ENCODE assay signal across 19 cellular contexts in the genomic region with DNA sequence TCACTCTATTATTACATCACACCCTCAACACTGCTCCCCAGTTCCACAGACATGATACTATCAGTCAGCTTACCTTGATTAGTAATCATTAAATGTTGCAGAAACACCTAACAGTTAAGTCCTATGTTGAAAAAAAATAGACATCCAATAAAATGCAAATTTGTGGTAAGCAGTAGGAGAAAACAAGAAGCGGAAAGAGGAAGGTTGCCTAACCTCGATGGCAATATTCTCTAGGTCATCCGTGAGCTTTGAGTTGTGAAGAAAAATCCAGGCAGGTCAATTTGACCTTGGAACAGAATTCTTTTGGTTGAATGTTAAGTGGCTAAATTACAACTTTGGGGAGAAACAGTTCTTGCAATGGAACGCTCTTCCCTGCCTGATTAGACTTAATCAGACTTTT.
DNase-seq lines count a peak whose midpoint lies in the region; ATAC-seq and TF ChIP-seq lines count a peak whose summit lies in the region.
"Had no signal": no experiment of that assay in that cellular context is flagged by ENCODE, and none has a peak within 500 bp of the region (broad histone marks: within the 10 kb centered on the region; RNA-seq: fewer than 3 reads in every experiment).

No MANE protein-coding gene starts in this region.

- TF ChIP-seq CTCF in brain (conservative IDR thresholded peaks at IDR 0.05), result no peak

- H3K4me3 Mint-ChIP-seq in brain, result no peak overlapping the region
- H3K4me3 Mint-ChIP-seq: activated naive CD8-positive, alpha-beta T cell treated with anti-CD3 and anti-CD28 coated beads, Interleukin-2, amount 50 U/mL, for 24 hours; dendritic cell treated with granulocyte-macrophage colony-stimulating factor and Interleukin-4, amounts not matched to agents 40 ng/mL and 50 ng/mL, for 4 days; type B pancreatic cell had no signal

- no peaks in the 10 kb centered on the region for H3K36me3 Mint-ChIP-seq in brain
- H3K36me3 Mint-ChIP-seq: type B pancreatic cell had no signal

- H3K9me3 Mint-ChIP-seq in brain, result peaks cover 0 to 2% (median 0%) of the 10 kb centered on the region in 5 experiments
- H3K9me3 Mint-ChIP-seq: activated naive CD8-positive, alpha-beta T cell treated with anti-CD3 and anti-CD28 coated beads, Interleukin-2, amount 50 U/mL, for 24 hours; dendritic cell treated with granulocyte-macrophage colony-stimulating factor and Interleukin-4, amounts not matched to agents 40 ng/mL and 50 ng/mL, for 4 days; type B pancreatic cell had no signal

- H3K27ac Mint-ChIP-seq in brain, result peak overlapping the region in 3 of 5 experiments; percentile 17 to 29 (median 23)
- H3K27ac Mint-ChIP-seq: activated naive CD8-positive, alpha-beta T cell treated with anti-CD3 and anti-CD28 coated beads, Interleukin-2, amount 50 U/mL, for 24 hours; dendritic cell treated with granulocyte-macrophage colony-stimulating factor and Interleukin-4, amounts not matched to agents 40 ng/mL and 50 ng/mL, for 4 days; type B pancreatic cell had no signal

- no peaks in the 10 kb centered on the region for H3K27me3 Mint-ChIP-seq in brain
- H3K27me3 Mint-ChIP-seq: activated naive CD8-positive, alpha-beta T cell treated with anti-CD3 and anti-CD28 coated beads, Interleukin-2, amount 50 U/mL, for 24 hours had no signal

- peaks cover 80% of the 10 kb centered on the region for H3K4me1 Mint-ChIP-seq in brain

- ATAC-seq in HG03135 (IDR thresholded peaks at IDR 0.05; ENCODE audit: unreplicated experiment), result no peak
- ATAC-seq: activated naive CD8-positive, alpha-beta T cell treated with anti-CD3 and anti-CD28 coated beads, Interleukin-2, amount 50 U/mL, for 24 hours had no signal

- DNase-seq in Kasumi-1 (lab: John Stamatoyannopoulos, UW), result peak; percentile 3 to 5
- peak; percentile 32 for DNase-seq in NOMO-1 treated with dmso at 0.1 percent for 144 hours (lab: John Stamatoyannopoulos, UW; ENCODE audit: unreplicated experiment)
- DNase-seq in renal cortical epithelial cell (ENCODE audit: low read depth), result peak; percentile 24
- no peak for DNase-seq in activated T-cell treated with anti-CD3 and anti-CD28 coated beads, Interleukin-2, amount 50 U/mL, for 48 hours
- DNase-seq in NCI-H1105 (lab: John Stamatoyannopoulos, UW), result no peak
- DNase-seq: activated CD4-positive, alpha-beta T cell treated with anti-CD3 and anti-CD28 coated beads for 48 hours; activated CD8-positive, alpha-beta memory T cell treated with anti-CD3 and anti-CD28 coated beads, Interleukin-2, amount 50 U/mL, for 4 hours; activated naive CD8-positive, alpha-beta T cell treated with anti-CD3 and anti-CD28 coated beads, Interleukin-2, amount 50 U/mL, for 24 hours; Calu3; NCI-H1694; NCI-H345; spleen; stimulated activated CD4-positive, alpha-beta T cell treated with anti-CD3 and anti-CD28 coated beads, Interleukin-4, amount 100 ng/mL, for 24 hours; stomach; T-helper 1 cell had no signal

Comparison
In these comparisons a context has a peak if more than half of its experiments do, and no peak if none do; other contexts are left out.
1. DNase-seq: peak in Kasumi-1 (2 of 2), NOMO-1 treated with dmso at 0.1 percent for 144 hours (single experiment) and renal cortical epithelial cell (single experiment); none in activated T-cell treated with anti-CD3 and anti-CD28 coated beads, Interleukin-2, amount 50 U/mL, for 48 hours (0 of 2) and NCI-H1105 (single experiment).